ENCODE assay signal across 19 cellular contexts in genomic region chr11:126026579-126026978, GRCh38.
"Had no signal": no experiment of that assay in that cellular context is flagged by ENCODE, and none has a peak within 500 bp of the region (broad histone marks: within the 10 kb centered on the region; RNA-seq: fewer than 3 reads in every experiment).

No MANE protein-coding gene starts in this region.

- H2AFZ ChIP-seq: parathyroid adenoma had no signal

- H3K4me1 Mint-ChIP-seq: activated naive CD8-positive, alpha-beta T cell treated with anti-CD3 and anti-CD28 coated beads for 36 hours; activated T-helper 17 cell treated with anti-CD3 and anti-CD28 coated beads, Interleukin-2, amount 50 U/mL, for 72 hours; central memory CD8-positive, alpha-beta T cell; T-cell had no signal

- H3K9ac ChIP-seq: parathyroid adenoma had no signal

- H3K79me2 ChIP-seq: parathyroid adenoma had no signal

- ATAC-seq: activated T-helper 17 cell treated with anti-CD3 and anti-CD28 coated beads, Interleukin-2, amount 50 U/mL, for 72 hours; heart right ventricle; left colon; natural killer cell treated with Interleukin-12 subunit alpha and Interleukin-12 subunit beta and Interleukin-15 and Interleukin-18, amount 100 ng/mL, for 72 hours; T-cell had no signal

- H3K27ac ChIP-seq: breast epithelium, coronary artery, heart right ventricle, parathyroid adenoma, spleen, WERI-Rb-1 had no signal

- H3K9me3 ChIP-seq: breast epithelium, heart right ventricle, spleen had no signal

- H3K4me3 Mint-ChIP-seq: activated naive CD8-positive, alpha-beta T cell treated with anti-CD3 and anti-CD28 coated beads for 36 hours; activated T-helper 17 cell treated with anti-CD3 and anti-CD28 coated beads, Interleukin-2, amount 50 U/mL, for 72 hours; central memory CD8-positive, alpha-beta T cell; natural killer cell treated with Interleukin-12 subunit alpha and Interleukin-12 subunit beta and Interleukin-15 and Interleukin-18, amount 100 ng/mL, for 72 hours; T-cell; T-helper 2 cell treated with Interferon-gamma antibody and Interleukin-4, amounts not matched to agents 5 μg/mL and 100 μg/mL, for 36 hours had no signal

- H3K27me3 ChIP-seq: breast epithelium, heart right ventricle had no signal

- H3K4me3 ChIP-seq: breast epithelium, coronary artery, heart right ventricle, spleen had no signal

- H3K36me3 Mint-ChIP-seq: activated naive CD8-positive, alpha-beta T cell treated with anti-CD3 and anti-CD28 coated beads for 36 hours; natural killer cell treated with Interleukin-12 subunit alpha and Interleukin-12 subunit beta and Interleukin-15 and Interleukin-18, amount 100 ng/mL, for 72 hours; T-cell had no signal

- H3K27ac Mint-ChIP-seq: activated naive CD8-positive, alpha-beta T cell treated with anti-CD3 and anti-CD28 coated beads for 36 hours; activated T-helper 17 cell treated with anti-CD3 and anti-CD28 coated beads, Interleukin-2, amount 50 U/mL, for 72 hours; natural killer cell treated with Interleukin-12 subunit alpha and Interleukin-12 subunit beta and Interleukin-15 and Interleukin-18, amount 100 ng/mL, for 72 hours; T-cell; T-helper 2 cell treated with Interferon-gamma antibody and Interleukin-4, amounts not matched to agents 5 μg/mL and 100 μg/mL, for 36 hours had no signal

- H3K27me3 Mint-ChIP-seq: activated T-helper 17 cell treated with anti-CD3 and anti-CD28 coated beads, Interleukin-2, amount 50 U/mL, for 72 hours had no signal

- H3K4me1 ChIP-seq: breast epithelium, spleen had no signal

- DNase-seq: activated CD4-positive, alpha-beta T cell treated with anti-CD3 and anti-CD28 coated beads for 1 hour; activated naive CD4-positive, alpha-beta T cell; activated naive CD8-positive, alpha-beta T cell treated with anti-CD3 and anti-CD28 coated beads for 36 hours; activated T-cell treated with anti-CD3 and anti-CD28 coated beads, Interleukin-2, amount 50 U/mL, for 1 hour; heart right ventricle; left colon; midbrain; spleen; stimulated activated CD4-positive, alpha-beta T cell treated with anti-CD3 and anti-CD28 coated beads, Interleukin-4, amount 100 ng/mL, for 1 hour; stimulated activated naive CD4-positive, alpha-beta T cell; T-cell; WERI-Rb-1 had no signal

- H3K9me3 Mint-ChIP-seq: activated naive CD8-positive, alpha-beta T cell treated with anti-CD3 and anti-CD28 coated beads for 36 hours; activated T-helper 17 cell treated with anti-CD3 and anti-CD28 coated beads, Interleukin-2, amount 50 U/mL, for 72 hours; central memory CD8-positive, alpha-beta T cell; natural killer cell treated with Interleukin-12 subunit alpha and Interleukin-12 subunit beta and Interleukin-15 and Interleukin-18, amount 100 ng/mL, for 72 hours; T-cell; T-helper 2 cell treated with Interferon-gamma antibody and Interleukin-4, amounts not matched to agents 5 μg/mL and 100 μg/mL, for 36 hours had no signal

- H3K36me3 ChIP-seq: breast epithelium, heart right ventricle, spleen had no signal
